15 cellular contexts compared by ENCODE assay signal in the genomic region with DNA sequence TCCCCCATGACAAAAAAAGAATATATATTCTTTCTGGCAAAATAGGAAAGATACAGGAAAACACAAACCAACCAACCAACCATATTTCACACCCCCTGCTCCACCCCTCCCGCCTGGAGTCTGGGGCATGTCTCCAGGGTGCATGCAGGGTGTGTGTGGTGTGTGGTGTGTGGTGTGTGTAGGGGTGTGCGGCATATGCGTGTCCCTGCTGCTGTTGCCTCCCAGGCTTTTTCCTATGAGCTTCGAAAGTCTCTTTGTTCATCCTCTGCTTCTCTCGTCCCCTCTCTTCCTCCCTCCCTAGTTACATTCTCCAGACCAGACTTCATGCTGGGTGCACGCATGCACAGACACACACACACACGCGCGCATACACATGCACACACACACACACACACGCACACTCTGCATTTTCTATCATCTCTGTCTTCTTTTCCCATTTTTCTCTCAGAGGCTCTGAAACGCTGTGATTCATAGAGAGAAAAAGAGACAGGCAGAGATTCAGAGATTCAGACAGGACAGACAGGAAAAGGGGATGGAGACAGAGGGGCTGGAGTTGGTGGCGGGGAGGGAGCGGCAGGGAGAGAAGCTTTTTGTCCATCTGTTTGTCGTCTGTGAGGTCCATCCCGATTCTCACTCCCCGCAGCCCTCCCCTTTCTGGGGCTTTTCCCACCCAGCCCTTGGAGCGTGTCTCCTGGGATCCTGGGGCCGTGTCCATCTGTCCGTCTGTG.
DNase-seq lines count a peak whose midpoint lies in the region; ATAC-seq and TF ChIP-seq lines count a peak whose summit lies in the region.
"Had no signal": no experiment of that assay in that cellular context is flagged by ENCODE, and none has a peak within 500 bp of the region (broad histone marks: within the 10 kb centered on the region; RNA-seq: fewer than 3 reads in every experiment).

No MANE protein-coding gene starts in this region.

- POLR2A ChIA-PET in HEK293 (lab: Yijun Ruan, JAX), result no interaction called here

- H3K36me3 Mint-ChIP-seq in chondrocyte (ENCODE audit: low read depth) (peaks cover 2% of the 10 kb centered on the region), mesothelial cell of epicardium (no peaks in the 10 kb centered on the region)
- H3K36me3 Mint-ChIP-seq in activated T-helper 2 cell treated with anti-CD3 and anti-CD28 coated beads, Interferon-gamma antibody, Interleukin-2, Interleukin-4, amounts not matched to agents 10 μg/mL and 5 μg/mL and 100 μg/mL, durations not matched to agents 14 hours and 24 hours and 36 hours (ENCODE audit: low read depth), result no peaks in the 10 kb centered on the region

- TF ChIP-seq CTCF in BE2C (IDR thresholded peaks at IDR 0.05; ENCODE audit: low read depth, low read length), result no peak
- no peak for TF ChIP-seq CTCF in HEK293 (tag by site-specific recombination; IDR thresholded peaks at IDR 0.05)
- no peak for TF ChIP-seq CTCF in chondrocyte (IDR thresholded peaks at IDR 0.05)
- TF ChIP-seq CTCF in mesothelial cell of epicardium (IDR thresholded peaks at IDR 0.05; ENCODE audit: unreplicated experiment), result no peak

- no peak overlapping the region for H3K27ac ChIP-seq in HEK293 (ENCODE audit: extremely low read depth, low read depth, low read length)

- H3K4me3 Mint-ChIP-seq in chondrocyte (ENCODE audit: unreplicated experiment) (no peak overlapping the region), mesothelial cell of epicardium (no peak overlapping the region)
- H3K4me3 Mint-ChIP-seq in activated T-helper 2 cell treated with anti-CD3 and anti-CD28 coated beads, Interferon-gamma antibody, Interleukin-2, Interleukin-4, amounts not matched to agents 10 μg/mL and 5 μg/mL and 100 μg/mL, durations not matched to agents 14 hours and 24 hours and 36 hours (ENCODE audit: low read depth), result no peak overlapping the region

- H3K9me3 ChIP-seq in BE2C, result no peaks in the 10 kb centered on the region
- no peaks in the 10 kb centered on the region for H3K9me3 ChIP-seq in HEK293 (ENCODE audit: control insufficient read depth, insufficient read depth, low read depth, low read length)

- H3K27ac Mint-ChIP-seq in chondrocyte (ENCODE audit: unreplicated experiment) (peak overlapping the region; percentile 3), mesothelial cell of epicardium (peak overlapping the region; percentile 28)
- no peak overlapping the region for H3K27ac Mint-ChIP-seq in activated T-helper 2 cell treated with anti-CD3 and anti-CD28 coated beads, Interferon-gamma antibody, Interleukin-2, Interleukin-4, amounts not matched to agents 10 μg/mL and 5 μg/mL and 100 μg/mL, durations not matched to agents 14 hours and 24 hours and 36 hours

- H3K36me3 ChIP-seq in BE2C, result no peaks in the 10 kb centered on the region
- peaks cover 0 to 11% of the 10 kb centered on the region in 2 experiments; a peak in 1 of 3 replicates for H3K36me3 ChIP-seq in HEK293 (ENCODE audit: control insufficient read depth in 2 of 2, insufficient read depth in 1 of 2, low read length in 2 of 2)

- H3K27me3 Mint-ChIP-seq in chondrocyte (ENCODE audit: low read depth) (peaks cover 22% of the 10 kb centered on the region), mesothelial cell of epicardium (ENCODE audit: low read depth) (peaks cover 12% of the 10 kb centered on the region)
- H3K27me3 Mint-ChIP-seq in activated T-helper 2 cell treated with anti-CD3 and anti-CD28 coated beads, Interferon-gamma antibody, Interleukin-2, Interleukin-4, amounts not matched to agents 10 μg/mL and 5 μg/mL and 100 μg/mL, durations not matched to agents 14 hours and 24 hours and 36 hours (ENCODE audit: low read depth), result peaks cover 23% of the 10 kb centered on the region

- H3K4me1 Mint-ChIP-seq in chondrocyte (ENCODE audit: low read depth) (peaks cover 17% of the 10 kb centered on the region), mesothelial cell of epicardium (peaks cover 30% of the 10 kb centered on the region)
- H3K4me1 Mint-ChIP-seq in activated T-helper 2 cell treated with anti-CD3 and anti-CD28 coated beads, Interferon-gamma antibody, Interleukin-2, Interleukin-4, amounts not matched to agents 10 μg/mL and 5 μg/mL and 100 μg/mL, durations not matched to agents 14 hours and 24 hours and 36 hours (ENCODE audit: low read depth), result peaks cover 7% of the 10 kb centered on the region

- CTCF ChIA-PET in HEK293 (lab: Yijun Ruan, JAX), result no interaction called here

- no peak for DNase-seq in BE2C
- DNase-seq in chondrocyte (ENCODE audit: low spot score), result no peak
- DNase-seq in mesothelial cell of epicardium (ENCODE audit: low spot score in 2 of 2, unreplicated experiment in 2 of 2), result no peak
- DNase-seq in AG20443 (ENCODE audit: low spot score), result no peak
- no peak for DNase-seq in stimulated activated CD4-positive, alpha-beta T cell treated with anti-CD3 and anti-CD28 coated beads, Interleukin-12 subunit alpha, Interleukin-12 subunit beta, amount 100 ng/mL, for 4 hours
- no peak for DNase-seq in activated T-helper 2 cell treated with anti-CD3 and anti-CD28 coated beads, Interferon-gamma antibody, Interleukin-2, Interleukin-4, amounts not matched to agents 10 μg/mL and 5 μg/mL and 100 μg/mL, durations not matched to agents 14 hours and 24 hours and 36 hours (ENCODE audit: low spot score)
- DNase-seq: activated CD4-positive, CD25-positive, alpha-beta regulatory T cell treated with anti-CD3 and anti-CD28 coated beads, Interleukin-2, amount 50 U/mL, for 72 hours; activated effector memory CD4-positive, alpha-beta T cell treated with Interleukin-2 at 50 U/mL for 16 hours; kidney glomerular epithelial cell; midbrain; NCI-H1048; stimulated activated CD4-positive, alpha-beta T cell treated with anti-CD3 and anti-CD28 coated beads, Interleukin-2, amount 100 ng/mL, for 48 hours had no signal

- ATAC-seq in HG03139 (IDR thresholded peaks at IDR 0.05; ENCODE audit: unreplicated experiment), result no peak
- ATAC-seq: Panc1 had no signal

- intact Hi-C loops in activated T-helper 2 cell treated with anti-CD3 and anti-CD28 coated beads, Interferon-gamma antibody, Interleukin-2, Interleukin-4, amounts not matched to agents 10 μg/mL and 5 μg/mL and 100 μg/mL, durations not matched to agents 14 hours and 24 hours and 36 hours (cut with micrococcal nuclease), result no loop called here

- peak overlapping the region; percentile 14 for H3K4me3 ChIP-seq in BE2C (ENCODE audit: low read depth, low read length)
- H3K4me3 ChIP-seq in HEK293 (ENCODE audit: low read depth, low read length), result no peak overlapping the region

- H3K9me3 Mint-ChIP-seq in chondrocyte (ENCODE audit: low read depth), result no peaks in the 10 kb centered on the region
- no peaks in the 10 kb centered on the region for H3K9me3 Mint-ChIP-seq in mesothelial cell of epicardium
- H3K9me3 Mint-ChIP-seq in activated T-helper 2 cell treated with anti-CD3 and anti-CD28 coated beads, Interferon-gamma antibody, Interleukin-2, Interleukin-4, amounts not matched to agents 10 μg/mL and 5 μg/mL and 100 μg/mL, durations not matched to agents 14 hours and 24 hours and 36 hours, result no peaks in the 10 kb centered on the region

- H3K27me3 ChIP-seq in BE2C, result no peaks in the 10 kb centered on the region

- H3K4me1 ChIP-seq in BE2C (peaks cover 32% of the 10 kb centered on the region), HEK293 (ENCODE audit: control insufficient read depth, insufficient read depth, low read length) (no peaks in the 10 kb centered on the region)

TF ChIP-seq in HEK293, 187 proteins besides CTCF, POLR2A, EP300 and RAD21:
- no peak for TF ChIP-seq ZNF571 (tag by site-specific recombination; IDR thresholded peaks at IDR 0.05)
- TF ChIP-seq, protein P1, sequence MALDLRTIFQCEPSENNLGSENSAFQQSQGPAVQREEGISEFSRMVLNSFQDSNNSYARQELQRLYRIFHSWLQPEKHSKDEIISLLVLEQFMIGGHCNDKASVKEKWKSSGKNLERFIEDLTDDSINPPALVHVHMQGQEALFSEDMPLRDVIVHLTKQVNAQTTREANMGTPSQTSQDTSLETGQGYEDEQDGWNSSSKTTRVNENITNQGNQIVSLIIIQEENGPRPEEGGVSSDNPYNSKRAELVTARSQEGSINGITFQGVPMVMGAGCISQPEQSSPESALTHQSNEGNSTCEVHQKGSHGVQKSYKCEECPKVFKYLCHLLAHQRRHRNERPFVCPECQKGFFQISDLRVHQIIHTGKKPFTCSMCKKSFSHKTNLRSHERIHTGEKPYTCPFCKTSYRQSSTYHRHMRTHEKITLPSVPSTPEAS (tag by site-specific recombination; IDR thresholded peaks at IDR 0.05), result peak; percentile 82
- TF ChIP-seq, protein P2, sequence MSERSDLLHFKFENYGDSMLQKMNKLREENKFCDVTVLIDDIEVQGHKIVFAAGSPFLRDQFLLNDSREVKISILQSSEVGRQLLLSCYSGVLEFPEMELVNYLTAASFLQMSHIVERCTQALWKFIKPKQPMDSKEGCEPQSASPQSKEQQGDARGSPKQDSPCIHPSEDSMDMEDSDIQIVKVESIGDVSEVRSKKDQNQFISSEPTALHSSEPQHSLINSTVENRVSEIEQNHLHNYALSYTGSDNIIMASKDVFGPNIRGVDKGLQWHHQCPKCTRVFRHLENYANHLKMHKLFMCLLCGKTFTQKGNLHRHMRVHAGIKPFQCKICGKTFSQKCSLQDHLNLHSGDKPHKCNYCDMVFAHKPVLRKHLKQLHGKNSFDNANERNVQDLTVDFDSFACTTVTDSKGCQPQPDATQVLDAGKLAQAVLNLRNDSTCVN (tag by site-specific recombination; optimal IDR thresholded peaks at IDR 0.05), result no peak
